15 cellular contexts compared by ENCODE assay signal in genomic region chr6:106469882-106470281, GRCh38.
DNase-seq lines count a peak whose midpoint lies in the region; ATAC-seq and TF ChIP-seq lines count a peak whose summit lies in the region.
"Had no signal": no experiment of that assay in that cellular context is flagged by ENCODE, and none has a peak within 500 bp of the region (broad histone marks: within the 10 kb centered on the region; RNA-seq: fewer than 3 reads in every experiment).

No MANE protein-coding gene starts in this region.

- TF ChIP-seq POLR2A in transverse colon (IDR thresholded peaks at IDR 0.05), result no peak

- H3K4me3 ChIP-seq in epithelial cell of esophagus (ENCODE audit: low read length) (no peak overlapping the region), mucosa of rectum (ENCODE audit: low read length in 2 of 2) (no peak overlapping the region), transverse colon (no peak overlapping the region)
- no peak overlapping the region for H3K4me3 ChIP-seq in CD8-positive, alpha-beta T cell (ENCODE audit: low read depth, low read length)
- H3K4me3 ChIP-seq: GM23248, HAP-1 had no signal

- no peak overlapping the region for H3K27ac Mint-ChIP-seq in CD8-positive, alpha-beta T cell
- H3K27ac Mint-ChIP-seq: CD4-positive, CD25-positive, alpha-beta regulatory T cell had no signal

- H3K9me3 Mint-ChIP-seq in CD8-positive, alpha-beta T cell, result no peaks in the 10 kb centered on the region
- H3K9me3 Mint-ChIP-seq: CD4-positive, CD25-positive, alpha-beta regulatory T cell had no signal

- ATAC-seq in left colon (peak; percentile 96), GM18858 (IDR thresholded peaks at IDR 0.05; ENCODE audit: unreplicated experiment) (no peak)
- ATAC-seq in CD8-positive, alpha-beta T cell, result no peak

- TF ChIP-seq CTCF in epithelial cell of esophagus (IDR thresholded peaks at IDR 0.05; ENCODE audit: insufficient read depth, low read depth, low read length, missing control alignments), result no peak
- no peak for TF ChIP-seq CTCF in transverse colon (IDR thresholded peaks at IDR 0.05)
- no peak for TF ChIP-seq CTCF in CD8-positive, alpha-beta T cell (IDR thresholded peaks at IDR 0.05)

- H3K27ac ChIP-seq in mucosa of rectum (ENCODE audit: low read depth in 2 of 2, low read length in 2 of 2) (peak overlapping the region; percentile 6 to 9), transverse colon (peak overlapping the region; percentile 24 to 69 (median 54))
- no peak overlapping the region for H3K27ac ChIP-seq in CD8-positive, alpha-beta T cell (ENCODE audit: low read depth, low read length)
- H3K27ac ChIP-seq: GM23248, HL-60 had no signal

- peaks cover 0 to 3% of the 10 kb centered on the region in 2 donors for H3K4me1 ChIP-seq in mucosa of rectum (ENCODE audit: control insufficient read depth in 2 of 2, insufficient read depth in 2 of 2, low read length in 2 of 2)
- peaks cover 0 to 20% (median 13%) of the 10 kb centered on the region in 4 donors for H3K4me1 ChIP-seq in transverse colon
- H3K4me1 ChIP-seq in CD8-positive, alpha-beta T cell (ENCODE audit: insufficient read depth, low read length), result no peaks in the 10 kb centered on the region
- H3K4me1 ChIP-seq: BE2C, Caco-2 had no signal

- H3K36me3 ChIP-seq in mucosa of rectum (ENCODE audit: control insufficient read depth in 2 of 2, insufficient read depth in 2 of 2, low read length in 2 of 2) (no peaks in the 10 kb centered on the region), transverse colon (no peaks in the 10 kb centered on the region)
- no peaks in the 10 kb centered on the region for H3K36me3 ChIP-seq in CD8-positive, alpha-beta T cell (ENCODE audit: insufficient read depth, low read length)
- H3K36me3 ChIP-seq: BE2C, HAP-1 had no signal

- H3K9ac ChIP-seq in mucosa of rectum (ENCODE audit: low read depth in 1 of 2, low read length in 2 of 2), result no peak overlapping the region
- H3K9ac ChIP-seq: GM23248 had no signal

- no peak overlapping the region for H3K4me3 Mint-ChIP-seq in CD8-positive, alpha-beta T cell
- H3K4me3 Mint-ChIP-seq: CD4-positive, CD25-positive, alpha-beta regulatory T cell had no signal

- in situ Hi-C loops in transverse colon (cut with MboI; ENCODE audit: low pct_ligation_motif_present in 1 of 4, low pct_unique_long_range_greater_than_20kb in 1 of 4, low sequenced_read_pairs in 3 of 4), result no loop called here

- DNase-seq in epithelial cell of esophagus (ENCODE audit: low read depth), result peak; percentile 7
- DNase-seq in left colon, result peak; percentile 36 to 42
- peak; percentile 51 for DNase-seq in transverse colon
- no peak for DNase-seq in cardiac septum (ENCODE audit: low spot score)
- no peak for DNase-seq in CD8-positive, alpha-beta T cell
- DNase-seq: ACHN; BE2C; C1 segment of cervical spinal cord; Caco-2; CD4-positive, CD25-positive, alpha-beta regulatory T cell had no signal

- H3K9me3 ChIP-seq in mucosa of rectum (ENCODE audit: control insufficient read depth in 2 of 2, low read length in 2 of 2) (no peaks in the 10 kb centered on the region), transverse colon (no peaks in the 10 kb centered on the region)
- no peaks in the 10 kb centered on the region for H3K9me3 ChIP-seq in CD8-positive, alpha-beta T cell (ENCODE audit: low read length)
- H3K9me3 ChIP-seq: BE2C, Caco-2, HAP-1 had no signal

- CTCF ChIA-PET in CD8-positive, alpha-beta T cell (lab: Charles Lee), result no interaction called here

- H3K36me3 Mint-ChIP-seq in CD8-positive, alpha-beta T cell, result no peaks in the 10 kb centered on the region
- H3K36me3 Mint-ChIP-seq: CD4-positive, CD25-positive, alpha-beta regulatory T cell had no signal

- H3K4me1 Mint-ChIP-seq in CD8-positive, alpha-beta T cell (ENCODE audit: low read depth), result no peaks in the 10 kb centered on the region
- H3K4me1 Mint-ChIP-seq: CD4-positive, CD25-positive, alpha-beta regulatory T cell had no signal

- H3K27me3 ChIP-seq in mucosa of rectum (ENCODE audit: control insufficient read depth in 2 of 2, insufficient read depth in 2 of 2, low read length in 2 of 2), result no peaks in the 10 kb centered on the region
- no peaks in the 10 kb centered on the region for H3K27me3 ChIP-seq in transverse colon
- H3K27me3 ChIP-seq in CD8-positive, alpha-beta T cell (ENCODE audit: insufficient read depth, low read length), result no peaks in the 10 kb centered on the region

- H3K27me3 Mint-ChIP-seq in CD8-positive, alpha-beta T cell (ENCODE audit: low read depth), result peaks cover 4% of the 10 kb centered on the region

- POLR2A ChIA-PET in CD8-positive, alpha-beta T cell (lab: Charles Lee), result no interaction called here

- TF ChIP-seq EP300 in transverse colon (IDR thresholded peaks at IDR 0.05; ENCODE audit: low read depth), result no peak

- WGBS in transverse colon (ENCODE audit: low coverage in 1 of 2), 2 donors, result 20 to 31% methylated on average over 3 to 4 of the region's 4 CpGs

- intact Hi-C loops in left colon (cut with DNase I, micrococcal nuclease) (no loop called here), transverse colon (cut with DNase I; ENCODE audit: low total_unique reads) (no loop called here), cardiac septum (cut with DNase I) (no loop called here)
- intact Hi-C loops in CD8-positive, alpha-beta T cell (cut with DNase I, micrococcal nuclease), result no loop called here

Comparison
In these comparisons a context has a peak if more than half of its experiments do, and no peak if none do; other contexts are left out.
1. DNase-seq: peak in epithelial cell of esophagus (single experiment), left colon (2 of 2) and transverse colon (single experiment); none in cardiac septum (single experiment) and CD8-positive, alpha-beta T cell (0 of 7).